ENCODE assay signal across 1 cellular context in genomic region chr17:14724770-14725169, GRCh38.
TF ChIP-seq lines count a peak whose summit lies in the region.

No MANE protein-coding gene starts in this region.

TF ChIP-seq in HepG2, 621 proteins besides CTCF, POLR2A, EP300 and RAD21 (continued from another document):
- no peak for TF ChIP-seq ZMYM2 (CRISPR knock-in tag; IDR thresholded peaks at IDR 0.05)
- TF ChIP-seq ATF7-NPFF (CRISPR knock-in tag; IDR thresholded peaks at IDR 0.05; ENCODE audit: low read depth): no peak
- TF ChIP-seq CSRNP1 (CRISPR knock-in tag; IDR thresholded peaks at IDR 0.05): no peak
- TF ChIP-seq NFE2L2 (IDR thresholded peaks at IDR 0.05; ENCODE audit: low read length): peak; percentile 63; the same call in 1 of the 2 replicates
